ENCODE assay signal across 8 cellular contexts in the genomic region with DNA sequence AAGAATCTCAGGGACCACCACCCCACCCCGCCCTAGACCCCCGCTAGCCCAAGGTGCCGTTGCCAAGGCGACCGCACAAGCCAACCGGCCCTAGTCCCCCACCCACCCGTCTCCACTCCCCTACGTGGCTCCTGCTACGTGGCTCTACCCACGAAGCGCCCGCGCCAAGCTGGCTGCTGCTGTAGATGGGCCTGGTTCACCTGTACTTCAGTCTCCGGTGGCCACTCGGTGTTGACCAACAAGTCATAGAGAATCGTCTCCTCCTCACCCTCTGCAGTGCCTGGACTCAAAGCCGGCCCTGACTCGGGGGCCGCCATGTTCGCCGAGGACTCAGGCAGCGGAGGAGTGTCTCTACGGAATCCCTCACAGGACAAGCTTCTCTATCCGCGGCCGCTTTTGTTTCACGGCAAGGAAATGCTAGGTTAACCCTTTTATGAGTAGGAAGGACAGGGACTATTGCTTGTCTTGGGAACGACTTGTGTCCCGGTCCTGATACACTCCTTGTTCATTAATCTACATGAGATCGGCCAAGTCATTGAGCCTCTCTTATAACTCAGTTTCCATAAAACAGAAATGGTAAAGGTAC. TPM values are rescaled to one million over a fixed set of nuclear protein-coding genes. Genes with fewer than 3 reads are reported as not detected.
DNase-seq lines count a peak whose midpoint lies in the region; ATAC-seq and TF ChIP-seq lines count a peak whose summit lies in the region.

A gene (minus strand): TSS at position 347 of the 586 bp plus-strand sequence. CDS start 30 bp downstream, at position 317.

- peak within 1 kb of the TSS; percentile 96 for H3K27ac Mint-ChIP-seq in activated CD4-positive, alpha-beta T cell treated with anti-CD3 and anti-CD28 coated beads, Interleukin-2, amount 10 ng/mL, durations not matched to agents 7 days and 5 days

- peaks cover 2% of the 10 kb centered on the region for H3K36me3 Mint-ChIP-seq in activated CD4-positive, alpha-beta T cell treated with anti-CD3 and anti-CD28 coated beads, Interleukin-2, amount 10 ng/mL, durations not matched to agents 7 days and 5 days (ENCODE audit: low read depth)

- no peaks in the 10 kb centered on the region for H3K36me3 ChIP-seq in BE2C

- TF ChIP-seq CTCF in BE2C (IDR thresholded peaks at IDR 0.05; ENCODE audit: low read depth, low read length) = no peak

- intact Hi-C loops in left colon (cut with DNase I, micrococcal nuclease) = no loop called here

- H3K9me3 Mint-ChIP-seq in activated CD4-positive, alpha-beta T cell treated with anti-CD3 and anti-CD28 coated beads, Interleukin-2, amount 10 ng/mL, durations not matched to agents 7 days and 5 days = peaks cover 3% of the 10 kb centered on the region

- peaks cover 12% of the 10 kb centered on the region; the same call in 1 of the 2 replicates for H3K4me1 ChIP-seq in BE2C

- CTCF ChIA-PET in activated CD4-positive, alpha-beta T cell treated with anti-CD3 and anti-CD28 coated beads, Interleukin-2, amount 10 ng/mL, durations not matched to agents 7 days and 5 days (lab: Charles Lee) = interaction anchor here (1.7 to 2.1 kb wide), 3 partner anchors 11 to 27 kb away, joined by 4 to 7 read pairs (median 6); no protein-coding TSS in a partner anchor

- H3K9me3 ChIP-seq in BE2C = no peaks in the 10 kb centered on the region

- H3K4me3 Mint-ChIP-seq in activated CD4-positive, alpha-beta T cell treated with anti-CD3 and anti-CD28 coated beads, Interleukin-2, amount 10 ng/mL, durations not matched to agents 7 days and 5 days = peak within 1 kb of the TSS; percentile 97

- POLR2A ChIA-PET in activated CD4-positive, alpha-beta T cell treated with anti-CD3 and anti-CD28 coated beads, Interleukin-2, amount 10 ng/mL, durations not matched to agents 7 days and 5 days (lab: Charles Lee) = no interaction called here

- no peaks in the 10 kb centered on the region for H3K27me3 ChIP-seq in BE2C

- peak; percentile 85 for ATAC-seq in HG03442 (IDR thresholded peaks at IDR 0.05; ENCODE audit: unreplicated experiment)
- ATAC-seq in left colon = peak; percentile 98

- peak within 1 kb of the TSS; percentile 87 for H3K4me3 ChIP-seq in BE2C (ENCODE audit: low read depth, low read length)

- peak; percentile 84 for DNase-seq in BE2C
- DNase-seq in GM19238 (ENCODE audit: insufficient read length, low spot score) = peak; percentile 67
- peak; percentile 100 for DNase-seq in NCI-H526 (lab: John Stamatoyannopoulos, UW)
- DNase-seq in activated CD4-positive, alpha-beta T cell treated with anti-CD3 and anti-CD28 coated beads, Interleukin-2, amount 10 ng/mL, durations not matched to agents 7 days and 5 days = peak; percentile 87
- DNase-seq in dedifferentiated amniotic fluid mesenchymal stem cell (ENCODE audit: extremely low spot score) = peak; percentile 89
- DNase-seq in left colon = peak; percentile 83 to 90
- DNase-seq in stimulated activated CD4-positive, alpha-beta T cell treated with anti-CD3 and anti-CD28 coated beads, Interleukin-1b, Interleukin-23, amount 100 ng/mL, for 48 hours = peak; percentile 76

- peaks cover 36% of the 10 kb centered on the region for H3K4me1 Mint-ChIP-seq in activated CD4-positive, alpha-beta T cell treated with anti-CD3 and anti-CD28 coated beads, Interleukin-2, amount 10 ng/mL, durations not matched to agents 7 days and 5 days

- H3K27me3 Mint-ChIP-seq in activated CD4-positive, alpha-beta T cell treated with anti-CD3 and anti-CD28 coated beads, Interleukin-2, amount 10 ng/mL, durations not matched to agents 7 days and 5 days = no peaks in the 10 kb centered on the region

RNA-seq across cellular contexts. Expression of the gene that starts here (rescaled TPM):
- polyA plus RNA-seq in BE2C (2012; ENCODE audit: insufficient read depth, insufficient read length, low read depth) = 29.5 TPM
- 10 to 100 TPM; 33.0 to 36.5 TPM for total RNA-seq in activated CD4-positive, alpha-beta T cell treated with anti-CD3 and anti-CD28 coated beads, Interleukin-2, amount 10 ng/mL, durations not matched to agents 7 days and 5 days
- total RNA-seq in left colon = 10 to 100 TPM; 31.0 to 35.0 TPM

Comparison
In these comparisons a context has a peak if more than half of its experiments do, and no peak if none do; other contexts are left out.
1. Peak in every context shown above with its lines: DNase-seq, ATAC-seq and H3K4me3 ChIP-seq.